ENCODE assay signal across 21 cellular contexts in the genomic region with DNA sequence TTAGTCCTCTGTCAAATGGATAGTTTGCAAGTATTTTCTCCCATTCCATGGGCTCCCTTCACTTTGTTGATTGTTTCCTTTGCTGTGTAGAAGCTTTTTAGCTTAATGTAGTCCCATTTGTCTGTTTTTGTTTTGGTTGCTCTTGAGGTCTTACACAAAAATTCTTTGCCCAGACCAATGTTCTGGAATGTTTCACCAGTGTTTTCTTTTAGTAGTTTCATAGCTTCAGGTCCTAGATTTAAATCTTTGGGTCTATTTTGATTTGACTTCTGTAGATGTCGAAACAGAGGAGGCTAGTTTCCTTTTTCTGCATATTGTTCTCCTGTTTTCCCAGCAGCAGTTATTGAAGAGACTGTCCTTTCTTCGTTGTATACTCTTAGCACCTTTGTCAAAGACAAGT.
"Had no signal": no experiment of that assay in that cellular context is flagged by ENCODE, and none has a peak within 500 bp of the region (broad histone marks: within the 10 kb centered on the region; RNA-seq: fewer than 3 reads in every experiment).

No MANE protein-coding gene starts in this region.

- H3K27me3 ChIP-seq: brain microvascular endothelial cell, foreskin keratinocyte, sigmoid colon, upper lobe of left lung had no signal

- H3K9me3 ChIP-seq: lower lobe of right lung, sigmoid colon, thoracic aorta, upper lobe of left lung had no signal

- H3K4me3 ChIP-seq: lower lobe of right lung, sigmoid colon, thoracic aorta, upper lobe of left lung had no signal

- H3K27ac ChIP-seq: brain microvascular endothelial cell, epithelial cell of prostate, foreskin keratinocyte, lower lobe of right lung, sigmoid colon, upper lobe of left lung had no signal

- ATAC-seq: activated T-cell treated with anti-CD3 and anti-CD28 coated beads, Interleukin-2, amount 50 U/mL, for 4 hours; foreskin keratinocyte; left lobe of liver; lower lobe of right lung; naive thymus-derived CD4-positive, alpha-beta T cell had no signal

- DNase-seq: activated CD4-positive, alpha-beta T cell treated with anti-CD3 and anti-CD28 coated beads for 4 hours; activated CD4-positive, alpha-beta T cell treated with anti-CD3 and anti-CD28 coated beads, Interleukin-2, amount 50 U/mL, for 48 hours; activated CD4-positive, CD25-positive, alpha-beta regulatory T cell; activated CD8-positive, alpha-beta memory T cell treated with anti-CD3 and anti-CD28 coated beads, Interleukin-2, amount 50 U/mL, for 48 hours; activated naive CD4-positive, alpha-beta T cell; activated naive CD8-positive, alpha-beta T cell treated with anti-CD3 and anti-CD28 coated beads, Interleukin-2, amount 10 ng/mL, durations not matched to agents 7 days and 5 days; activated T-cell treated with anti-CD3 and anti-CD28 coated beads, Interleukin-2, amount 50 U/mL, for 4 hours; brain microvascular endothelial cell; cortex of kidney; foreskin keratinocyte; lower lobe of right lung; naive thymus-derived CD4-positive, alpha-beta T cell; occipital lobe; retina; sigmoid colon; stimulated activated CD4-positive, alpha-beta T cell treated with anti-CD3 and anti-CD28 coated beads, Interleukin-4, amount 100 ng/mL, for 1 hour; stimulated activated naive CD4-positive, alpha-beta T cell; upper lobe of left lung had no signal

- H3K36me3 ChIP-seq: brain microvascular endothelial cell, lower lobe of right lung, sigmoid colon, thoracic aorta, upper lobe of left lung had no signal
